In the genomic region with DNA sequence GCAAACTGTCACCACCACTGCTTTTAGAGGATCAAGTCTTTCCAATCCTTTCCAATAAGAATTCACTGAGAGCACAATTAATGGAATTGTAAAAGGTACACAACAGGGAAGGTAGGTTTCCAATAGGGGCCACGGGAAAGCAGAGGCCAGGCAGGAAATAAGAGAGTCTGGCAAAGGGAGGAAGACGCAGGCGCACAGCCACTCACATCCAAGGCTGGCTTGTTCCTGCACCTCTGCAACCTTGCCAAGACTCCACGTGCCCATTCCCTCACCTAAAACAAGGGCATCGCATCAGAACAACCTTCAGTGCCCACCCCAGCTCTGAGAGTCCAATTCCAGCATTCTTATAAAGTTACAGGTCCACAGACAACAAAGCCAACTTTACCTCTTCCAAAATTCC, we compare ENCODE assay signal across 1 cellular context.
TF ChIP-seq lines count a peak whose summit lies in the region.

No MANE protein-coding gene starts in this region.

TF ChIP-seq in HepG2, 621 proteins besides CTCF, POLR2A, EP300 and RAD21 (continued from another document):
- TF ChIP-seq ZNF142 (CRISPR knock-in tag; IDR thresholded peaks at IDR 0.05): 0 out of 2 replicates have a peak, but pooled peaks have one; percentile 39
- TF ChIP-seq ZC3H4 (CRISPR knock-in tag; IDR thresholded peaks at IDR 0.05; ENCODE audit: borderline replicate concordance): peak; percentile 37; the same call in 1 of the 2 replicates
- TF ChIP-seq RARG (CRISPR knock-in tag; IDR thresholded peaks at IDR 0.05; ENCODE audit: low read depth): no peak
